1 cellular context compared by ENCODE assay signal in genomic region chr9:16637218-16637617, GRCh38.
TF ChIP-seq lines count a peak whose summit lies in the region.

No MANE protein-coding gene starts in this region.

TF ChIP-seq in IMR-90, 13 proteins besides CTCF, POLR2A, EP300 and RAD21:
- TF ChIP-seq MAFK (IDR thresholded peaks at IDR 0.05; ENCODE audit: low read depth, low read length), result no peak
- no peak for TF ChIP-seq NFE2L2 (IDR thresholded peaks at IDR 0.05; ENCODE audit: low read depth, low read length)
- no peak for TF ChIP-seq RFX5 (IDR thresholded peaks at IDR 0.05; ENCODE audit: low read depth, low read length)
- TF ChIP-seq CHD1 (IDR thresholded peaks at IDR 0.05; ENCODE audit: low read depth, low read length), result no peak
- no peak for TF ChIP-seq MXI1 (IDR thresholded peaks at IDR 0.05; ENCODE audit: borderline replicate concordance, low read depth, low read length)
- no peak for TF ChIP-seq CEBPB (IDR thresholded peaks at IDR 0.05; ENCODE audit: low read depth, low read length)
- no peak for TF ChIP-seq FOS (IDR thresholded peaks at IDR 0.05; ENCODE audit: low read depth, low read length)
- TF ChIP-seq USF2 (IDR thresholded peaks at IDR 0.05; ENCODE audit: low read depth, low read length), result no peak
- TF ChIP-seq BHLHE40 (IDR thresholded peaks at IDR 0.05; ENCODE audit: low read depth, low read length), result no peak
- no peak for TF ChIP-seq MAZ (IDR thresholded peaks at IDR 0.05; ENCODE audit: borderline replicate concordance, low read depth, low read length)
- no peak for TF ChIP-seq SMC3 (IDR thresholded peaks at IDR 0.05; ENCODE audit: low read depth, low read length)
- no peak for TF ChIP-seq ELK1 (IDR thresholded peaks at IDR 0.05; ENCODE audit: borderline replicate concordance, low read depth, low read length)
- no peak for TF ChIP-seq RCOR1 (IDR thresholded peaks at IDR 0.05; ENCODE audit: insufficient replicate concordance, low read length)
